ENCODE assay signal across 16 cellular contexts in genomic region chr19:49846408-49846807, GRCh38. TPM values are rescaled to one million over a fixed set of nuclear protein-coding genes. Genes with fewer than 3 reads are reported as not detected.
DNase-seq lines count a peak whose midpoint lies in the region; ATAC-seq and TF ChIP-seq lines count a peak whose summit lies in the region.
"Had no signal": no experiment of that assay in that cellular context is flagged by ENCODE, and none has a peak within 500 bp of the region (broad histone marks: within the 10 kb centered on the region; RNA-seq: fewer than 3 reads in every experiment).

No MANE protein-coding gene starts in this region.

- H3K9me3 ChIP-seq in CD4-positive, alpha-beta T cell (ENCODE audit: control insufficient read depth, low read length), result no peaks in the 10 kb centered on the region

- H3K27ac ChIP-seq in CD4-positive, alpha-beta T cell (ENCODE audit: low read depth, low read length), result no peak overlapping the region
- H3K27ac ChIP-seq: GM23248, KMS-11 had no signal

- POLR2A ChIA-PET in CD4-positive, alpha-beta T cell (lab: Charles Lee), result no interaction called here
- POLR2A ChIA-PET in WTC11 (lab: Charles Lee), result no interaction called here

- DNase-seq in CD4-positive, alpha-beta T cell, result no peak
- DNase-seq in WTC11 (ENCODE audit: low spot score) (no peak), neural crest cell (ENCODE audit: low read depth, low spot score) (no peak), left colon (no peak)
- DNase-seq in activated CD4-positive, alpha-beta T cell treated with anti-CD3 and anti-CD28 coated beads for 48 hours, result no peak
- DNase-seq: ACHN; C1 segment of cervical spinal cord; CD4-positive, alpha-beta memory T cell; DMS79; GM23248; H7 had no signal

- intact Hi-C loops in CD4-positive, alpha-beta T cell (cut with DNase I, micrococcal nuclease), result no loop called here
- intact Hi-C loops in left colon (cut with DNase I, micrococcal nuclease), result no loop called here

- no peak for ATAC-seq in CD4-positive, alpha-beta T cell (ENCODE audit: poor library complexity)
- ATAC-seq in WTC11 (no peak), GM18873 (IDR thresholded peaks at IDR 0.05; ENCODE audit: low FRiP score, unreplicated experiment) (no peak), left colon (no peak)
- no peak for ATAC-seq in stimulated activated memory B cell treated with anti-CD40 and anti-IgM and Interleukin-4, amounts not matched to agents 10 μg/mL and 1 μg/mL and 100 μg/mL, for 72 hours
- ATAC-seq: GM12878 had no signal

- H3K27me3 Mint-ChIP-seq in CD4-positive, alpha-beta T cell, result no peaks in the 10 kb centered on the region
- H3K27me3 Mint-ChIP-seq in WTC11 (ENCODE audit: low read depth) (no peaks in the 10 kb centered on the region; the same call in 1 of the 2 replicates), neural crest cell (ENCODE audit: low read depth) (peaks cover 3% of the 10 kb centered on the region)
- no peaks in the 10 kb centered on the region for H3K27me3 Mint-ChIP-seq in stimulated activated memory B cell treated with anti-CD40 and anti-IgM and Interleukin-4, amounts not matched to agents 10 μg/mL and 1 μg/mL and 100 μg/mL, for 72 hours
- H3K27me3 Mint-ChIP-seq: CD4-positive, alpha-beta memory T cell; IgD-negative memory B cell had no signal

- no peak for TF ChIP-seq CTCF in CD4-positive, alpha-beta T cell (IDR thresholded peaks at IDR 0.05)
- no peak for TF ChIP-seq CTCF in WTC11 (IDR thresholded peaks at IDR 0.05)
- TF ChIP-seq CTCF in neural crest cell (conservative IDR thresholded peaks at IDR 0.05), result no peak

- CTCF ChIA-PET in CD4-positive, alpha-beta T cell (lab: Charles Lee), result no interaction called here
- CTCF ChIA-PET in WTC11 (lab: Charles Lee), result no interaction called here

- no peaks in the 10 kb centered on the region for H3K27me3 ChIP-seq in CD4-positive, alpha-beta T cell (ENCODE audit: control insufficient read depth, insufficient read depth, low read length)

- H3K36me3 Mint-ChIP-seq in CD4-positive, alpha-beta T cell (ENCODE audit: low read depth), result peaks cover 6% of the 10 kb centered on the region
- peaks cover 12% of the 10 kb centered on the region for H3K36me3 Mint-ChIP-seq in WTC11
- H3K36me3 Mint-ChIP-seq in neural crest cell (ENCODE audit: low read depth), result peaks cover 18% of the 10 kb centered on the region
- peaks cover 6% of the 10 kb centered on the region for H3K36me3 Mint-ChIP-seq in stimulated activated memory B cell treated with anti-CD40 and anti-IgM and Interleukin-4, amounts not matched to agents 10 μg/mL and 1 μg/mL and 100 μg/mL, for 72 hours
- H3K36me3 Mint-ChIP-seq: IgD-negative memory B cell had no signal

- H3K4me1 Mint-ChIP-seq in CD4-positive, alpha-beta T cell (ENCODE audit: low read depth), result peaks cover 21% of the 10 kb centered on the region
- H3K4me1 Mint-ChIP-seq in WTC11, result peaks cover 9% of the 10 kb centered on the region
- H3K4me1 Mint-ChIP-seq in neural crest cell, result peaks cover 8% of the 10 kb centered on the region
- peaks cover 56% of the 10 kb centered on the region for H3K4me1 Mint-ChIP-seq in stimulated activated memory B cell treated with anti-CD40 and anti-IgM and Interleukin-4, amounts not matched to agents 10 μg/mL and 1 μg/mL and 100 μg/mL, for 72 hours

- H3K27ac Mint-ChIP-seq in CD4-positive, alpha-beta T cell, result no peak overlapping the region
- H3K27ac Mint-ChIP-seq in WTC11 (no peak overlapping the region), neural crest cell (ENCODE audit: unreplicated experiment) (no peak overlapping the region)
- peak overlapping the region; percentile 42 for H3K27ac Mint-ChIP-seq in stimulated activated memory B cell treated with anti-CD40 and anti-IgM and Interleukin-4, amounts not matched to agents 10 μg/mL and 1 μg/mL and 100 μg/mL, for 72 hours
- H3K27ac Mint-ChIP-seq: CD4-positive, alpha-beta memory T cell had no signal

- no peaks in the 10 kb centered on the region for H3K9me3 Mint-ChIP-seq in CD4-positive, alpha-beta T cell
- peaks cover 10% of the 10 kb centered on the region for H3K9me3 Mint-ChIP-seq in WTC11
- peaks cover 4% of the 10 kb centered on the region for H3K9me3 Mint-ChIP-seq in neural crest cell
- H3K9me3 Mint-ChIP-seq in stimulated activated memory B cell treated with anti-CD40 and anti-IgM and Interleukin-4, amounts not matched to agents 10 μg/mL and 1 μg/mL and 100 μg/mL, for 72 hours, result peaks cover 4% of the 10 kb centered on the region

- H3K4me3 Mint-ChIP-seq in CD4-positive, alpha-beta T cell, result peak overlapping the region; percentile 20
- no peak overlapping the region for H3K4me3 Mint-ChIP-seq in WTC11
- H3K4me3 Mint-ChIP-seq in neural crest cell, result peak overlapping the region; percentile 70
- no peak overlapping the region for H3K4me3 Mint-ChIP-seq in stimulated activated memory B cell treated with anti-CD40 and anti-IgM and Interleukin-4, amounts not matched to agents 10 μg/mL and 1 μg/mL and 100 μg/mL, for 72 hours
- H3K4me3 Mint-ChIP-seq: CD4-positive, alpha-beta memory T cell had no signal

TF ChIP-seq in WTC11, 78 proteins besides CTCF, POLR2A, EP300 and RAD21:
- peak; percentile 74; the same call in 1 of the 2 replicates for TF ChIP-seq ZNF121 (CRISPR knock-in tag; IDR thresholded peaks at IDR 0.05)
- no peak for TF ChIP-seq STAT6 (CRISPR knock-in tag; conservative IDR thresholded peaks at IDR 0.05; ENCODE audit: low read depth)

RNA-seq across cellular contexts. Expression of gene PTOV1, which starts 4.6 kb away (rescaled TPM):
- total RNA-seq in CD4-positive, alpha-beta T cell, result 100 to 1,000 TPM; 127 to 134 TPM
- total RNA-seq in WTC11 (2021) (296 to 316 TPM (median 306 TPM) in 3 replicates), neural crest cell (453 and 466 TPM in 2 replicates), left colon (10 to 100 TPM; 95.3 to 95.5 TPM)

RNA-seq across cellular contexts. Expression of gene PNKP, which starts 21.0 kb away (rescaled TPM):
- 10 to 100 TPM; 96.1 to 98.1 TPM for total RNA-seq in CD4-positive, alpha-beta T cell
- 133 to 146 TPM (median 142 TPM) in 3 replicates for total RNA-seq in WTC11 (2021)
- total RNA-seq in neural crest cell, result 131 and 135 TPM in 2 replicates
- total RNA-seq in left colon, result 10 to 100 TPM; 62.3 to 76.7 TPM

RNA-seq across cellular contexts. Expression of gene MED25, which starts 28.3 kb away (rescaled TPM):
- total RNA-seq in CD4-positive, alpha-beta T cell, result 10 to 100 TPM; 67.2 to 67.8 TPM
- 80.2 to 81.2 TPM (median 81.2 TPM) in 3 replicates for total RNA-seq in WTC11 (2021)
- 80.8 and 85.4 TPM in 2 replicates for total RNA-seq in neural crest cell
- total RNA-seq in left colon, result 10 to 100 TPM; 52.6 to 52.8 TPM

RNA-seq across cellular contexts. Expression of gene AKT1S1, which starts 30.7 kb away (rescaled TPM):
- 10 to 100 TPM; 15.1 to 15.8 TPM for total RNA-seq in CD4-positive, alpha-beta T cell
- total RNA-seq in WTC11 (2021) (41.9 to 47.8 TPM (median 46.5 TPM) in 3 replicates), neural crest cell (38.6 and 39.6 TPM in 2 replicates), left colon (10 to 100 TPM; 30.3 to 43.3 TPM)

RNA-seq across cellular contexts. Expression of gene TBC1D17, which starts 31.1 kb away (rescaled TPM):
- 10 to 100 TPM; 35.5 to 35.8 TPM for total RNA-seq in CD4-positive, alpha-beta T cell
- 44.4 to 52.8 TPM (median 46.7 TPM) in 3 replicates for total RNA-seq in WTC11 (2021)
- 30.5 and 34.5 TPM in 2 replicates for total RNA-seq in neural crest cell
- 10 to 100 TPM; 32.8 to 36.4 TPM for total RNA-seq in left colon

Comparison
In these comparisons a context has a peak if more than half of its experiments do, and no peak if none do; other contexts are left out.
1. H3K4me3 Mint-ChIP-seq: peak in CD4-positive, alpha-beta T cell (single experiment) and neural crest cell (single experiment); none in WTC11 (single experiment) and stimulated activated memory B cell treated with anti-CD40 and anti-IgM and Interleukin-4, amounts not matched to agents 10 μg/mL and 1 μg/mL and 100 μg/mL, for 72 hours (single experiment).